1 cellular context compared by ENCODE assay signal in the genomic region with DNA sequence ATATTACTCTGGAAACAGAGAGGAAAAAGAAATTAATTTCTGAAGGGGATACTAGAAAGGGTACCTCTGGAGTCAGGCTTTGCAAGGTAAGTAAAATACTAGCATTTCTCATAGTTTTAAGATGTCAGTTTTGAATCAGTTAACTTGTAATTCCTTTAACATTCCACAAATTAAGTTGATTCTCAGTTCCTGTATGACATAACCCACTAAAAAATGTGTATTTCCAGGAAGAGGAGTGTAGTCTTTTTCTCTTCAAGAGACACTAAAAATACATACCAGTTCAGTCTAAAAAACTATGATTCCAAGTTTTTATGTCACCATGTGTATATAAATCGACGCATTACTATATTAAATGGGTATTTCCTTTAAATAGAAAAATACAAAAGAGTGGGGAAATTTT.
TF ChIP-seq lines count a peak whose summit lies in the region.

No MANE protein-coding gene starts in this region.

TF ChIP-seq in IMR-90, 13 proteins besides CTCF, POLR2A, EP300 and RAD21 (continued from another document):
- TF ChIP-seq CEBPB (IDR thresholded peaks at IDR 0.05; ENCODE audit: low read depth, low read length) (no peak), BHLHE40 (IDR thresholded peaks at IDR 0.05; ENCODE audit: low read depth, low read length) (no peak)
